In genomic region chr10:78408011-78408410, GRCh38 we compare ENCODE assay signal across 19 cellular contexts.
DNase-seq lines count a peak whose midpoint lies in the region; ATAC-seq and TF ChIP-seq lines count a peak whose summit lies in the region.
"Had no signal": no experiment of that assay in that cellular context is flagged by ENCODE, and none has a peak within 500 bp of the region (broad histone marks: within the 10 kb centered on the region; RNA-seq: fewer than 3 reads in every experiment).

No MANE protein-coding gene starts in this region.

- H3K9me3 ChIP-seq in WERI-Rb-1 (ENCODE audit: severe bottlenecking) (no peaks in the 10 kb centered on the region), mesodermal cell (ENCODE audit: control insufficient read depth, low read length) (no peaks in the 10 kb centered on the region), sigmoid colon (no peaks in the 10 kb centered on the region)

- H3K4me3 ChIP-seq in WERI-Rb-1 (ENCODE audit: low read depth, low read length) (no peak overlapping the region), mesodermal cell (ENCODE audit: extremely low read depth, insufficient read depth, low read length, poor library complexity, severe bottlenecking) (no peak overlapping the region), sigmoid colon (no peak overlapping the region)

- no peak for TF ChIP-seq POLR2A in sigmoid colon (IDR thresholded peaks at IDR 0.05)

- H3K4me3 Mint-ChIP-seq in effector memory CD8-positive, alpha-beta T cell: peak overlapping the region in 1 of 2 donors; percentile 60
- H3K4me3 Mint-ChIP-seq: activated CD8-positive, alpha-beta T cell treated with anti-CD3 and anti-CD28 coated beads, Interleukin-2, amount 10 ng/mL, durations not matched to agents 7 days and 5 days had no signal

- H3K4me1 Mint-ChIP-seq in effector memory CD8-positive, alpha-beta T cell (ENCODE audit: low read depth in 2 of 2): peaks cover 6 to 11% of the 10 kb centered on the region in 2 donors

- no peaks in the 10 kb centered on the region for H3K27me3 ChIP-seq in WERI-Rb-1 (ENCODE audit: insufficient read depth, low read depth, severe bottlenecking)
- no peaks in the 10 kb centered on the region for H3K27me3 ChIP-seq in sigmoid colon

- H3K36me3 Mint-ChIP-seq in effector memory CD8-positive, alpha-beta T cell (ENCODE audit: insufficient read depth): no peaks in the 10 kb centered on the region
- H3K36me3 Mint-ChIP-seq: activated naive CD8-positive, alpha-beta T cell; WTC11 had no signal

- peak; percentile 6 for DNase-seq in WERI-Rb-1
- no peak for DNase-seq in caudate nucleus (lab: John Stamatoyannopoulos, UW)
- peak; percentile 36 for DNase-seq in sigmoid colon
- DNase-seq in stimulated activated CD4-positive, alpha-beta T cell treated with anti-CD3 and anti-CD28 coated beads, Interleukin-2, amount 100 ng/mL, for 24 hours: no peak
- DNase-seq in effector memory CD8-positive, alpha-beta T cell: no peak
- DNase-seq: activated CD8-positive, alpha-beta T cell treated with anti-CD3 and anti-CD28 coated beads, Interleukin-2, amount 10 ng/mL, durations not matched to agents 7 days and 5 days; activated T-cell treated with anti-CD3 and anti-CD28 coated beads, Interleukin-2, amount 50 U/mL, for 48 hours; AML-193; HCEC 1CT; NCI-H1048; NCI-H2107; occipital lobe; SIG-M5; stimulated activated CD4-positive, alpha-beta T cell treated with anti-CD3 and anti-CD28 coated beads, Interleukin-4, amount 100 ng/mL, for 24 hours; T-helper 17 cell had no signal

- TF ChIP-seq EP300 in sigmoid colon (IDR thresholded peaks at IDR 0.05): no peak

- WGBS in mesodermal cell (ENCODE audit: insufficient coverage in 2 of 2), 2 experiments: 95% methylated on average over 10 of the region's 10 CpGs
- WGBS in sigmoid colon, 2 donors: 84 to 86% methylated on average over 10 of the region's 10 CpGs

- no peaks in the 10 kb centered on the region for H3K36me3 ChIP-seq in WERI-Rb-1
- H3K36me3 ChIP-seq in mesodermal cell (ENCODE audit: control insufficient read depth, insufficient read depth, low read length): no peaks in the 10 kb centered on the region
- H3K36me3 ChIP-seq in sigmoid colon: no peaks in the 10 kb centered on the region

- ATAC-seq in effector memory CD8-positive, alpha-beta T cell (replicated peaks): no peak
- no peak for ATAC-seq in GM21786 (IDR thresholded peaks at IDR 0.05; ENCODE audit: unreplicated experiment)
- ATAC-seq: activated CD8-positive, alpha-beta T cell treated with anti-CD3 and anti-CD28 coated beads, Interleukin-2, amount 10 ng/mL, durations not matched to agents 7 days and 5 days had no signal

- peaks cover 25 to 70% of the 10 kb centered on the region in 2 donors for H3K27me3 Mint-ChIP-seq in effector memory CD8-positive, alpha-beta T cell

- TF ChIP-seq CTCF in WERI-Rb-1 (IDR thresholded peaks at IDR 0.05; ENCODE audit: low read depth, low read length) (no peak), sigmoid colon (IDR thresholded peaks at IDR 0.05) (no peak)

- H3K4me1 ChIP-seq in mesodermal cell (ENCODE audit: control insufficient read depth, insufficient read depth, low read length, poor library complexity, severe bottlenecking) (peaks cover 10% of the 10 kb centered on the region), sigmoid colon (peaks cover 0 to 33% (median 30%) of the 10 kb centered on the region in 4 donors)

- no peaks in the 10 kb centered on the region for H3K9me3 Mint-ChIP-seq in effector memory CD8-positive, alpha-beta T cell

- no peak overlapping the region for H3K27ac Mint-ChIP-seq in effector memory CD8-positive, alpha-beta T cell
- H3K27ac Mint-ChIP-seq: activated CD8-positive, alpha-beta T cell treated with anti-CD3 and anti-CD28 coated beads, Interleukin-2, amount 10 ng/mL, durations not matched to agents 7 days and 5 days; activated naive CD8-positive, alpha-beta T cell; WTC11 had no signal

- H3K27ac ChIP-seq in WERI-Rb-1 (peak overlapping the region; percentile 90), caudate nucleus (ENCODE audit: low read depth, low read length) (peak overlapping the region; percentile 54), mesodermal cell (ENCODE audit: low read depth, low read length, severe bottlenecking) (peak overlapping the region; percentile 95), sigmoid colon (peak overlapping the region; percentile 73 to 80 (median 76))

- intact Hi-C loops in sigmoid colon (cut with DNase I): loop anchor here (5.0 kb wide), 1 partner anchor 64 kb away; no protein-coding TSS in a partner anchor

Comparison
In these comparisons a context has a peak if more than half of its experiments do, and no peak if none do; other contexts are left out.
1. DNase-seq: peak in WERI-Rb-1 (single experiment) and sigmoid colon (single experiment); none in caudate nucleus (0 of 61), stimulated activated CD4-positive, alpha-beta T cell treated with anti-CD3 and anti-CD28 coated beads, Interleukin-2, amount 100 ng/mL, for 24 hours (0 of 2) and effector memory CD8-positive, alpha-beta T cell (0 of 3).
2. Peak in every context shown above with its lines, with median percentiles within 50 percentile points of each other: H3K27ac ChIP-seq.